Comparison of ENCODE assay signal across 8 cellular contexts in genomic region chr20:6768228-6769185, GRCh38. TPM values are rescaled to one million over a fixed set of nuclear protein-coding genes. Genes with fewer than 3 reads are reported as not detected.
A peak's percentile ranks its signal among the peaks of the same experiment; 100 is the strongest.
DNase-seq lines count a peak whose midpoint lies in the region; ATAC-seq, FAIRE-seq and TF ChIP-seq lines count a peak whose summit lies in the region.

No MANE protein-coding gene starts in this region.

- BruUV-seq in Calu3 (replicated peaks; lab: Mats Ljungman, UMichigan), result no TSS peak

- H3K27me3 ChIP-seq in thyroid gland, result no peaks in the 10 kb centered on the region

- no peaks in the 10 kb centered on the region for H3K9me3 ChIP-seq in thyroid gland

- no peaks in the 10 kb centered on the region for H3K9me3 Mint-ChIP-seq in Calu3 (ENCODE audit: low read depth, unreplicated experiment)

- H3K4me3 ChIP-seq in choroid plexus epithelial cell (ENCODE audit: low read depth, low read length) (peak overlapping the region; percentile 73), thyroid gland (replicated peaks in 1 of 3) (peak overlapping the region; percentile 21 to 87 (median 86))

- 1% methylated on average over 42 to 50 of the region's 70 CpGs for WGBS in thyroid gland, 2 donors

- H3K4me3 Mint-ChIP-seq in Calu3 (ENCODE audit: low read depth, unreplicated experiment), result peak overlapping the region; percentile 76

- H3K27ac ChIP-seq in thyroid gland, result peak overlapping the region; percentile 80 to 93 (median 89)

- CTCF ChIA-PET in Calu3 (lab: Charles Lee), result no interaction called here

- H3K36me3 Mint-ChIP-seq in Calu3 (ENCODE audit: insufficient read depth, unreplicated experiment), result peaks cover 23% of the 10 kb centered on the region

- no peak overlapping the region for H3K27ac Mint-ChIP-seq in Calu3 (ENCODE audit: unreplicated experiment)

- peaks cover 8% of the 10 kb centered on the region for H3K4me1 Mint-ChIP-seq in Calu3 (ENCODE audit: low read depth, unreplicated experiment)

- TF ChIP-seq POLR2A in thyroid gland (IDR thresholded peaks at IDR 0.05), result no peak

- peaks cover 13 to 18% of the 10 kb centered on the region in 2 donors for H3K4me1 ChIP-seq in thyroid gland

- FAIRE-seq in GM19239 (lab: Jason Lieb, UNC), result no peak

- intact Hi-C loops in Calu3 (cut with micrococcal nuclease; ENCODE audit: unreplicated experiment), result loop anchor here (5.0 kb wide), 1 partner anchor 66 kb away; no protein-coding TSS in a partner anchor
- intact Hi-C loops in thyroid gland (cut with DNase I), result loop anchor here (5.0 kb wide), 2 partner anchors 51 to 131 kb away; no protein-coding TSS in a partner anchor

- DNase-seq in Calu3 (peak; percentile 24), choroid plexus epithelial cell (ENCODE audit: low read depth) (peak; percentile 40), left lobe of liver (ENCODE audit: low spot score) (peak; percentile 46), thyroid gland (peak; percentile 61 to 69), GM19239 (ENCODE audit: insufficient read length, low spot score) (no peak), NCI-H2227 (lab: John Stamatoyannopoulos, UW; ENCODE audit: unreplicated experiment) (no peak)
- DNase-seq in stimulated activated naive CD4-positive, alpha-beta T cell treated with Interleukin-2 at 50 U/mL for 16 hours (lab: John Stamatoyannopoulos, UW), result no peak

- TF ChIP-seq CTCF in Calu3 (IDR thresholded peaks at IDR 0.05; ENCODE audit: unreplicated experiment) (no peak), choroid plexus epithelial cell (conservative IDR thresholded peaks at IDR 0.05; ENCODE audit: low read depth, low read length) (no peak), thyroid gland (IDR thresholded peaks at IDR 0.05) (no peak)

- H3K27me3 Mint-ChIP-seq in Calu3 (ENCODE audit: unreplicated experiment), result no peaks in the 10 kb centered on the region

- ATAC-seq in HG03175 (IDR thresholded peaks at IDR 0.05; ENCODE audit: unreplicated experiment) (peak; percentile 7), left lobe of liver (peak; percentile 20)

- no peaks in the 10 kb centered on the region for H3K36me3 ChIP-seq in thyroid gland

RNA-seq across cellular contexts. Expression of gene BMP2, which starts 1.0 kb away (rescaled TPM):
- total RNA-seq in Calu3 (2022) (4.5 and 5.6 TPM in 2 replicates), left lobe of liver (2.1 TPM), thyroid gland (10 to 100 TPM; 19.1 to 27.1 (median 20.2) TPM)

Comparison
In these comparisons a context has a peak if more than half of its experiments do, and no peak if none do; other contexts are left out.
1. DNase-seq: peak in Calu3 (single experiment), choroid plexus epithelial cell (single experiment), left lobe of liver (single experiment) and thyroid gland (2 of 2); none in GM19239 (single experiment), stimulated activated naive CD4-positive, alpha-beta T cell treated with Interleukin-2 at 50 U/mL for 16 hours (single experiment) and NCI-H2227 (single experiment).